ENCODE assay signal across 18 cellular contexts in genomic region chr12:113252494-113252893, GRCh38.
"Had no signal": no experiment of that assay in that cellular context is flagged by ENCODE, and none has a peak within 500 bp of the region (broad histone marks: within the 10 kb centered on the region; RNA-seq: fewer than 3 reads in every experiment).

No MANE protein-coding gene starts in this region.

- H3K9me3 ChIP-seq: pancreas had no signal

- H3K27ac ChIP-seq: foreskin keratinocyte, left lung, pancreas had no signal

- H3K27ac Mint-ChIP-seq: activated naive CD4-positive, alpha-beta T cell treated with anti-CD3 and anti-CD28 coated beads, Interleukin-2, amount 50 U/mL, for 24 hours had no signal

- H3K4me1 ChIP-seq: foreskin keratinocyte had no signal

- ATAC-seq: foreskin keratinocyte, left lung, pancreas had no signal

- H3K27me3 ChIP-seq: foreskin keratinocyte, left lung, pancreas, tibial artery had no signal

- H3K4me3 Mint-ChIP-seq: activated naive CD4-positive, alpha-beta T cell treated with anti-CD3 and anti-CD28 coated beads, Interleukin-2, amount 50 U/mL, for 24 hours; neural crest cell had no signal

- H3K27me3 Mint-ChIP-seq: activated naive CD4-positive, alpha-beta T cell treated with anti-CD3 and anti-CD28 coated beads, Interleukin-2, amount 50 U/mL, for 24 hours had no signal

- H3K4me3 ChIP-seq: left lung, pancreas, tibial artery had no signal

- FAIRE-seq: bronchial epithelial cell, colon, endothelial cell of umbilical vein, pancreas, small intestine, TTC549 had no signal

- H3K9me3 Mint-ChIP-seq: activated naive CD4-positive, alpha-beta T cell treated with anti-CD3 and anti-CD28 coated beads, Interleukin-2, amount 50 U/mL, for 24 hours had no signal

- DNase-seq: activated CD4-positive, alpha-beta T cell treated with anti-CD3 and anti-CD28 coated beads, Interleukin-2, amount 50 U/mL, for 1 hour; activated CD4-positive, CD25-positive, alpha-beta regulatory T cell; activated T-cell treated with anti-CD3 and anti-CD28 coated beads, Interleukin-2, amount 50 U/mL, for 1 hour; amniotic stem cell; foreskin keratinocyte; islet precursor cell; left lung; mesendoderm; small intestine; T-helper 2 cell; tibial artery had no signal
